In genomic region chr5:140362875-140363630, GRCh38 we compare ENCODE assay signal across 9 cellular contexts. TPM values are rescaled to one million over a fixed set of nuclear protein-coding genes. Genes with fewer than 3 reads are reported as not detected.
DNase-seq lines count a peak whose midpoint lies in the region; ATAC-seq and TF ChIP-seq lines count a peak whose summit lies in the region.
"Had no signal": no experiment of that assay in that cellular context is flagged by ENCODE, and none has a peak within 500 bp of the region (broad histone marks: within the 10 kb centered on the region; RNA-seq: fewer than 3 reads in every experiment).

No MANE protein-coding gene starts in this region.

- peak; percentile 84 for DNase-seq in BE2C
- peak; percentile 54 to 81 for DNase-seq in PC-9
- peak; percentile 94 for DNase-seq in activated T-cell treated with anti-CD3 and anti-CD28 coated beads, Interleukin-2, amount 50 U/mL, for 48 hours
- DNase-seq in fibroblast of mammary gland (ENCODE audit: low read depth) = peak; percentile 58
- DNase-seq in stomach = peak; percentile 88

- H3K9me3 ChIP-seq in BE2C (no peaks in the 10 kb centered on the region), PC-9 (ENCODE audit: insufficient read depth, low read depth) (no peaks in the 10 kb centered on the region), stomach (no peaks in the 10 kb centered on the region)

- no peak for TF ChIP-seq EP300 in stomach (IDR thresholded peaks at IDR 0.05)

- H2AFZ ChIP-seq in PC-9 = peak overlapping the region; percentile 77

- no peaks in the 10 kb centered on the region for H3K9me2 ChIP-seq in PC-9 (ENCODE audit: insufficient read depth)

- H3K4me1 ChIP-seq in BE2C = no peaks in the 10 kb centered on the region
- H3K4me1 ChIP-seq in PC-9 (replicated peaks; ENCODE audit: insufficient read depth) = no peaks in the 10 kb centered on the region
- peaks cover 6 to 10% (median 7%) of the 10 kb centered on the region in 4 donors for H3K4me1 ChIP-seq in stomach

- H3K4me1 Mint-ChIP-seq in nephron = no peaks in the 10 kb centered on the region

- H3K79me2 ChIP-seq in PC-9 (ENCODE audit: low read depth) = no peaks in the 10 kb centered on the region

- H3K4me3 ChIP-seq in BE2C (ENCODE audit: low read depth, low read length) (peak overlapping the region; percentile 35), PC-9 (peak overlapping the region; percentile 53; the same call in 1 of the 2 replicates), fibroblast of mammary gland (ENCODE audit: control insufficient read depth, low read depth, low read length) (peak overlapping the region; percentile 32), stomach (peak overlapping the region; percentile 21 to 44 (median 32))

- H3K27me3 Mint-ChIP-seq in nephron (ENCODE audit: low read depth) = no peaks in the 10 kb centered on the region

- TF ChIP-seq CTCF in BE2C (IDR thresholded peaks at IDR 0.05; ENCODE audit: low read depth, low read length) = peak; percentile 87
- peak; percentile 93 for TF ChIP-seq CTCF in PC-9 (conservative IDR thresholded peaks at IDR 0.05)
- peak; percentile 86 for TF ChIP-seq CTCF in fibroblast of mammary gland (conservative IDR thresholded peaks at IDR 0.05; ENCODE audit: control insufficient read depth, insufficient read depth, low read depth, low read length)
- TF ChIP-seq CTCF in nephron (IDR thresholded peaks at IDR 0.05; ENCODE audit: unreplicated experiment in 3 of 3) = peak; percentile 83 to 95 (median 88)
- peak in 5 of 7 experiments; percentile 67 to 97 (median 88) for TF ChIP-seq CTCF in stomach (IDR thresholded peaks at IDR 0.05)

- no peaks in the 10 kb centered on the region for H3F3A ChIP-seq in PC-9 (ENCODE audit: insufficient read depth, low read depth)

- peak; percentile 89 for ATAC-seq in GM18909 (IDR thresholded peaks at IDR 0.05; ENCODE audit: poor library complexity, unreplicated experiment)
- peak; percentile 66 for ATAC-seq in HG03196 (IDR thresholded peaks at IDR 0.05; ENCODE audit: unreplicated experiment)

- peak overlapping the region in 2 of 3 experiments; percentile 62 to 70 for H3K4me3 Mint-ChIP-seq in nephron

- peak overlapping the region; percentile 87 for H3K4me2 ChIP-seq in PC-9

- 10 to 23% (median 12%) methylated on average over 12 to 29 of the region's 29 CpGs for WGBS in stomach, 5 donors

- no TSS peak for BruUV-seq in PC-9 (replicated peaks; lab: Mats Ljungman, UMichigan)

- no peak overlapping the region for H3K27ac Mint-ChIP-seq in nephron

- no peak for TF ChIP-seq POLR2A in stomach (IDR thresholded peaks at IDR 0.05)

- intact Hi-C loops in PC-9 (cut with micrococcal nuclease; ENCODE audit: unreplicated experiment) = loop anchor here (1.0 kb wide), 1 partner anchor 357 kb away; no protein-coding TSS in a partner anchor
- intact Hi-C loops in stomach (cut with DNase I; ENCODE audit: low total_unique reads) = no loop called here

- H4K20me1 ChIP-seq in PC-9 (ENCODE audit: insufficient read depth) = no peaks in the 10 kb centered on the region

- no peaks in the 10 kb centered on the region for H3K9me3 Mint-ChIP-seq in nephron

- CTCF ChIA-PET in PC-9 (lab: Charles Lee) = interaction anchor here (1.0 to 1.6 kb wide), 2 partner anchors 9 to 123 kb away, joined by 6 to 13 read pairs; no protein-coding TSS in a partner anchor

- H3K36me3 Mint-ChIP-seq in nephron (ENCODE audit: low read depth) = no peaks in the 10 kb centered on the region

- H3K36me3 ChIP-seq in BE2C (no peaks in the 10 kb centered on the region), PC-9 (ENCODE audit: low read depth) (no peaks in the 10 kb centered on the region), stomach (no peaks in the 10 kb centered on the region)

- H3K27ac ChIP-seq in PC-9 = no peak overlapping the region
- no peak overlapping the region for H3K27ac ChIP-seq in stomach

- H3K27me3 ChIP-seq in BE2C = no peaks in the 10 kb centered on the region
- H3K27me3 ChIP-seq in PC-9 (ENCODE audit: insufficient read depth, low read depth) = no peaks in the 10 kb centered on the region
- H3K27me3 ChIP-seq in stomach = no peaks in the 10 kb centered on the region

- POLR2A ChIA-PET in PC-9 (lab: Charles Lee; ENCODE audit: unreplicated experiment) = interaction anchor here (0.6 kb wide), 1 partner anchor 16 kb away, joined by 7 read pairs; no protein-coding TSS in a partner anchor

RNA-seq across cellular contexts. Expression of gene SLC4A9, which starts 3.1 kb away (rescaled TPM):
- polyA plus RNA-seq in BE2C (2012; ENCODE audit: insufficient read depth, insufficient read length, low read depth) = not detected
- total RNA-seq in PC-9 (2021) = 0.20 and 0.53 TPM in 2 replicates
- total RNA-seq in stomach = not detected
- polyA plus RNA-seq in stomach = under 1 TPM in 1 of 3 donors, not detected in 2; 0.30 TPM
- total RNA-seq: activated CD8-positive, alpha-beta memory T cell treated with anti-CD3 and anti-CD28 coated beads for 36 hours had no signal

RNA-seq across cellular contexts. Expression of gene HBEGF, which starts 16.6 kb away (rescaled TPM):
- polyA plus RNA-seq in BE2C (2012; ENCODE audit: insufficient read depth, insufficient read length, low read depth) = 9.8 TPM
- 8.5 and 9.0 TPM in 2 replicates for total RNA-seq in PC-9 (2021)
- total RNA-seq in stomach = 10 to 100 TPM in 3 of 5 donors, 1 to 10 TPM in 2; 1.2 to 39.8 (median 27.7) TPM
- 10 to 100 TPM in 2 of 3 donors, 1 to 10 TPM in 1; 8.5 to 15.0 (median 11.8) TPM for polyA plus RNA-seq in stomach

RNA-seq across cellular contexts. Expression of gene ANKHD1, which starts 38.6 kb away (rescaled TPM):
- polyA plus RNA-seq in BE2C (2012; ENCODE audit: insufficient read depth, insufficient read length, low read depth) = 103 TPM
- total RNA-seq in PC-9 (2021) (90.7 and 109 TPM in 2 replicates), stomach (100 to 1,000 TPM in 4 of 5 donors, 10 to 100 TPM in 1; 99.6 to 249 (median 175) TPM)
- 10 to 100 TPM; 22.0 to 99.4 (median 37.6) TPM for polyA plus RNA-seq in stomach
